Comparison of ENCODE assay signal across 8 cellular contexts in the genomic region with DNA sequence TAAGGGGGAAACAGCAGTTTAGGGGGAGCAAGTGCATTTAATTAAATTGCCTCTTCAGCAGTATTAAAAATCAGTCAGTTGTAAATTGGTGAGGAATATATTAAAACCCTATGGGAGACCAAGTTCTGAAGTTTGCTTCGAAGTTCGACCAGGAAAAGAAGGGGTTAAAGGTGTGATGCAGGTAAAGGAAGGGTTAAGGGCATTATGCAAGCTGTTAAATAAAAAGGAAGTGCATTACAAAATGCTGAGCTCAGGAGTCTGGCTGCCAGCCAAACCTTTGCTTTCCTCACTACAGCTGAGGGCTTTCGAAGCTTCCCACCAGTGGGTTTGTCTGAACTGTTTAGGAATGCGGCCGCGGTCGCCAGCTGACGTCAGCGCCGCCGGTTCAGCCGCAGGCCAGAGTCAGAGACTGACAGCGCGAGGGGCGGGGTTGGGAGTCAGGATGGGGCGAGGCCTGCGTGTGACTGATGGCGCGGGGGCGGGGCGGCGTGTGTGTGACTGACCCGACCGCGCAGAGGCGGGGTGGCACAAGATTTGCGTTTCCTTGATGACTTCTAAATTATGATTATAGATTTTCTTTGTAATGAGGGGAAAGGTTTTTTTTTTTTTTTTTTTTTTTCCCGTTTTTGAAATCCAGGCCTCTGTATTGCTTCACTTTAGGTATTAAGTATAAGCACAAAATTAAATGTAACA.
DNase-seq lines count a peak whose midpoint lies in the region; ATAC-seq and TF ChIP-seq lines count a peak whose summit lies in the region.

No MANE protein-coding gene starts in this region.

- no peaks in the 10 kb centered on the region for H3K27me3 ChIP-seq in right cardiac atrium (ENCODE audit: control insufficient read depth, insufficient read depth)
- H3K27me3 ChIP-seq in psoas muscle (ENCODE audit: insufficient read depth in 3 of 3, low read length in 2 of 3) = no peaks in the 10 kb centered on the region
- no peaks in the 10 kb centered on the region for H3K27me3 ChIP-seq in uterus

- no peak for TF ChIP-seq CTCF in psoas muscle (IDR thresholded peaks at IDR 0.05)
- no peak for TF ChIP-seq CTCF in uterus (IDR thresholded peaks at IDR 0.05)

- H3K36me3 ChIP-seq in psoas muscle (ENCODE audit: insufficient read depth in 1 of 2, low read depth in 1 of 2) (no peaks in the 10 kb centered on the region), uterus (no peaks in the 10 kb centered on the region)

- H3K4me1 ChIP-seq in right cardiac atrium (ENCODE audit: control insufficient read depth, insufficient read depth, low read length) (no peaks in the 10 kb centered on the region), psoas muscle (peaks cover 17% of the 10 kb centered on the region), uterus (peaks cover 0 to 5% of the 10 kb centered on the region in 2 donors)

- intact Hi-C loops in right cardiac atrium (cut with DNase I) (loop anchor here in 1 of 4 donors (10.0 kb wide), 1 partner anchor 74 kb away; a partner anchor contains a TSS), psoas muscle (cut with DNase I) (loop anchor here (5.0 kb wide), 2 partner anchors 44 to 76 kb away; a partner anchor contains a TSS), uterus (cut with DNase I; ENCODE audit: low total_unique reads) (no loop called here)

- H3K4me3 ChIP-seq in right cardiac atrium (ENCODE audit: low read length) (peak overlapping the region; percentile 13), psoas muscle (peak overlapping the region; percentile 60), uterus (peak overlapping the region in 1 of 2 donors; percentile 8)

- ATAC-seq in GM18519 (IDR thresholded peaks at IDR 0.05; ENCODE audit: low FRiP score, unreplicated experiment) = peak; percentile 98
- peak; percentile 92 for ATAC-seq in HG03060 (IDR thresholded peaks at IDR 0.05; ENCODE audit: low read depth, unreplicated experiment)
- peak; percentile 100 for ATAC-seq in right cardiac atrium
- peak; percentile 100 for ATAC-seq in psoas muscle

- TF ChIP-seq POLR2A in uterus (IDR thresholded peaks at IDR 0.05) = no peak

- WGBS in right cardiac atrium = under 1% methylated on average over 28 of the region's 28 CpGs
- WGBS in psoas muscle, 3 donors = 0 to 1% (median 0%) methylated on average over 28 of the region's 28 CpGs

- H3K27ac ChIP-seq in right cardiac atrium (ENCODE audit: low read length) = no peak overlapping the region
- H3K27ac ChIP-seq in psoas muscle = peak overlapping the region; percentile 58
- peak overlapping the region; percentile 47 to 57 for H3K27ac ChIP-seq in uterus

- DNase-seq in NCI-H2081 treated with DMSO at 0.1 percent for 48 hours (lab: John Stamatoyannopoulos, UW) (peak; percentile 70), T1000 (lab: John Stamatoyannopoulos, UW) (peak; percentile 95), astrocyte of the hippocampus (ENCODE audit: low read depth, low spot score) (peak; percentile 100), right cardiac atrium (peak; percentile 100), psoas muscle (peak; percentile 99 to 100), uterus (peak; percentile 98 to 99)

- H3K9me3 ChIP-seq in right cardiac atrium (ENCODE audit: control insufficient read depth, low read length) = no peaks in the 10 kb centered on the region
- no peaks in the 10 kb centered on the region for H3K9me3 ChIP-seq in psoas muscle
- H3K9me3 ChIP-seq in uterus = no peaks in the 10 kb centered on the region
